In the genomic region with DNA sequence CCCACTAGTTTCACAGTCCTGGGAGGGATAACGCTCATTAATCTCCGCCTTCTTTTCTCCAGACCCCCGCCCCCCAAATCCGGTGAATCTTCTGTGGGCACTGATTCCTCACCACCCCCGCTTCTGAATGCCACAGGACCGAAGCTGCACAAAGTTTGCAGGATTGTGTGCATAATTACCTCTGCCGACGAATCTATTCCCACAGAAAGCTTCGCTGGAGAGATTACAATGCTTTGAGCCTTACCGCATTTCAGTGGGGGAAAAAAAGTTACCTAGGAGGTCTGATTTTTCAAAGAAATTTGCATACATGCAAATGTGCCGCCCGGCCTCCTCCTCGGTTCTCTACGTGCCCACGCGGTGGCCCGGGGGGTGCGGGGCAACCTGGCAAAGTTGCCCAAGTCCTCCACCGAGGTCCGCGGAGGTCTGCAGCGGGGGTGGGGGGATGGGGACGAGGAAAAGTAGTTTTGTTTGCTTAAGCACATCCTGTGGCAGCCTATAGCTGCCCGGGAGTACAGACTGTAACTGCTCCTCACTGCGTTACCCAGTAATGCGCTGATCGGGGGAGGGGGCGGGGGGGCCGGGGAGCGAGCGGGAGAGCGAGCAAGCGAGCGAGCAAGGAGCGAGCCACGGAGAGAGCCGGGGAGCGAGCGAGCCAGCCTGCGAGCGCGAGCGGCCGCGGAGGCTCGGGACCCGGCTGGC, we compare ENCODE assay signal across 8 cellular contexts. TPM values are rescaled to one million over a fixed set of nuclear protein-coding genes. Genes with fewer than 3 reads are reported as not detected.
DNase-seq lines count a peak whose midpoint lies in the region; ATAC-seq, FAIRE-seq and TF ChIP-seq lines count a peak whose summit lies in the region.

No MANE protein-coding gene starts in this region.

- 0% methylated on average over 13 of the region's 47 CpGs for WGBS in A549 (ENCODE audit: missing lambda C conversion rate)

- no peak for TF ChIP-seq EP300 in A549 (IDR thresholded peaks at IDR 0.05)

- ATAC-seq in A549 (peak; percentile 58 to 68), GM19455 (IDR thresholded peaks at IDR 0.05; ENCODE audit: unreplicated experiment) (no peak), HG02588 (IDR thresholded peaks at IDR 0.05; ENCODE audit: unreplicated experiment) (no peak)

- POLR2A ChIA-PET in A549 (lab: Yijun Ruan, JAX): interaction anchor here (0.6 to 1.4 kb wide), 6 partner anchors 24 to 507 kb away, joined by 3 to 5 read pairs (median 3); no protein-coding TSS in a partner anchor

- DNase-seq in A549 (ENCODE audit: low read depth in 1 of 2, low spot score in 1 of 2) (peak; percentile 66 to 84), HUDEP-2 (lab: John Stamatoyannopoulos, UW; ENCODE audit: unreplicated experiment in 76 of 76) (peak in 63 of 76 experiments; percentile 10 to 69 (median 50)), SW480 (ENCODE audit: low spot score) (peak; percentile 70), anterior cingulate cortex (lab: John Stamatoyannopoulos, UW) (peak in 35 of 58 donors; percentile 17 to 82 (median 58)), hypothalamus (lab: John Stamatoyannopoulos, UW) (peak in 28 of 51 donors; percentile 24 to 85 (median 50)), renal cortical epithelial cell (ENCODE audit: low read depth) (peak; percentile 57)

- TF ChIP-seq RAD21 in A549 (conservative IDR thresholded peaks at IDR 0.05 in 1 of 2, IDR thresholded peaks at IDR 0.05 in 1 of 2): peak in 1 of 2 experiments; percentile 11; a peak in 1 of 5 replicates

- CTCF ChIA-PET in A549 (lab: Yijun Ruan, JAX): interaction anchor here (0.6 to 0.9 kb wide), 3 partner anchors 31 to 502 kb away, joined by 3 to 4 read pairs (median 3); no protein-coding TSS in a partner anchor

- H3K27ac ChIP-seq in A549: peak overlapping the region; percentile 91 to 100

- H3K4me1 ChIP-seq in A549: peaks cover 49% of the 10 kb centered on the region

- H3K4me3 ChIP-seq in A549: peak overlapping the region; percentile 91

- TF ChIP-seq POLR2A in A549 (IDR thresholded peaks at IDR 0.05; ENCODE audit: low read length): no peak

- peak overlapping the region; percentile 89 for H3K4me2 ChIP-seq in A549

- FAIRE-seq in A549 (lab: Jason Lieb, UNC): no peak

- TF ChIP-seq CTCF in A549 (IDR thresholded peaks at IDR 0.05): no peak

- no peaks in the 10 kb centered on the region for H3K9me3 ChIP-seq in A549

TF ChIP-seq in A549, 52 proteins besides CTCF, POLR2A, EP300 and RAD21:
- TF ChIP-seq NFE2L2 (conservative IDR thresholded peaks at IDR 0.05; ENCODE audit: low read length): no peak
- no peak for TF ChIP-seq ZFP36 (IDR thresholded peaks at IDR 0.05; ENCODE audit: borderline replicate concordance, partially characterized antibody)
- TF ChIP-seq, protein P1, sequence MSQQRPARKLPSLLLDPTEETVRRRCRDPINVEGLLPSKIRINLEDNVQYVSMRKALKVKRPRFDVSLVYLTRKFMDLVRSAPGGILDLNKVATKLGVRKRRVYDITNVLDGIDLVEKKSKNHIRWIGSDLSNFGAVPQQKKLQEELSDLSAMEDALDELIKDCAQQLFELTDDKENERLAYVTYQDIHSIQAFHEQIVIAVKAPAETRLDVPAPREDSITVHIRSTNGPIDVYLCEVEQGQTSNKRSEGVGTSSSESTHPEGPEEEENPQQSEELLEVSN (IDR thresholded peaks at IDR 0.05; ENCODE audit: borderline replicate concordance, low read depth): no peak
- no peak for TF ChIP-seq NPAS2 (CRISPR knock-in tag; IDR thresholded peaks at IDR 0.05; ENCODE audit: borderline replicate concordance)
- peak; percentile 8; the same call in 1 of the 3 replicates for TF ChIP-seq SMC3 (IDR thresholded peaks at IDR 0.05)
- TF ChIP-seq TFCP2L1 (CRISPR knock-in tag; IDR thresholded peaks at IDR 0.05): no peak
- TF ChIP-seq, protein P2, sequence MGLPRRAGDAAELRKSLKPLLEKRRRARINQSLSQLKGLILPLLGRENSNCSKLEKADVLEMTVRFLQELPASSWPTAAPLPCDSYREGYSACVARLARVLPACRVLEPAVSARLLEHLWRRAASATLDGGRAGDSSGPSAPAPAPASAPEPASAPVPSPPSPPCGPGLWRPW (IDR thresholded peaks at IDR 0.05): no peak
- TF ChIP-seq, protein P3, sequence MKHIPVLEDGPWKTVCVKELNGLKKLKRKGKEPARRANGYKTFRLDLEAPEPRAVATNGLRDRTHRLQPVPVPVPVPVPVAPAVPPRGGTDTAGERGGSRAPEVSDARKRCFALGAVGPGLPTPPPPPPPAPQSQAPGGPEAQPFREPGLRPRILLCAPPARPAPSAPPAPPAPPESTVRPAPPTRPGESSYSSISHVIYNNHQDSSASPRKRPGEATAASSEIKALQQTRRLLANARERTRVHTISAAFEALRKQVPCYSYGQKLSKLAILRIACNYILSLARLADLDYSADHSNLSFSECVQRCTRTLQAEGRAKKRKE (CRISPR knock-in tag; IDR thresholded peaks at IDR 0.05; ENCODE audit: low read depth): no peak
- TF ChIP-seq ZSCAN20 (CRISPR knock-in tag; IDR thresholded peaks at IDR 0.05): no peak
- TF ChIP-seq ESRRA (IDR thresholded peaks at IDR 0.05; ENCODE audit: borderline replicate concordance, low read length): no peak
- TF ChIP-seq JUN (IDR thresholded peaks at IDR 0.05): peak in 1 of 2 experiments; percentile 40; a peak in 1 of 5 replicates
- TF ChIP-seq PHF8 (IDR thresholded peaks at IDR 0.05; ENCODE audit: borderline replicate concordance, low read depth): no peak
- no peak for TF ChIP-seq HEYL (CRISPR knock-in tag; IDR thresholded peaks at IDR 0.05)

RNA-seq across cellular contexts. Expression of a gene that starts 0.6 kb away (rescaled TPM):
- polyA plus RNA-seq in A549 (2011; rRNA removed) (21.3 and 25.8 TPM in 2 replicates), A549 (2017; fragmentation: RNase III; extraction: RNeasy Plus Mini Kit Qiagen cat#74134 plus additional on column Dnase treatment) (6.5 to 6.7 TPM (median 6.7 TPM) in 3 replicates)
- 7.6 and 9.7 TPM in 2 replicates for polyA plus RNA-seq in A549 (2012; cell fraction: cytosol; rRNA removed)
- polyA plus RNA-seq in A549 (2012; cell fraction: nucleus; rRNA removed): 6.6 and 9.0 TPM in 2 replicates
- 91.4 and 115 TPM in 2 replicates for polyA minus RNA-seq in A549 (2011; rRNA and poly(A)+ RNA removed)
- 2.1 and 8.2 TPM in 2 replicates for total RNA-seq in renal cortical epithelial cell

Comparison
In these comparisons a context has a peak if more than half of its experiments do, and no peak if none do; other contexts are left out.
1. ATAC-seq: peak in A549 (2 of 2); none in GM19455 (single experiment) and HG02588 (single experiment).
2. Peak in every context shown above with its lines, with median percentiles within 50 percentile points of each other: DNase-seq.